Comparison of ENCODE assay signal across 1 cellular context in genomic region chr17:43216762-43217613, GRCh38.
A peak's percentile ranks its signal among the peaks of the same experiment; 100 is the strongest.
TF ChIP-seq lines count a peak whose summit lies in the region.

No MANE protein-coding gene starts in this region.

TF ChIP-seq in HepG2, 621 proteins besides CTCF, POLR2A, EP300 and RAD21 (continued from another document and continues in another):
- TF ChIP-seq SKIL (CRISPR knock-in tag; IDR thresholded peaks at IDR 0.05; ENCODE audit: borderline replicate concordance), result peak; percentile 66; the same call in 1 of the 2 replicates
- peak; percentile 39; the same call in 1 of the 2 replicates for TF ChIP-seq EEA1 (CRISPR knock-in tag; IDR thresholded peaks at IDR 0.05; ENCODE audit: borderline replicate concordance)
- no peak for TF ChIP-seq ONECUT2 (CRISPR knock-in tag; IDR thresholded peaks at IDR 0.05)
- TF ChIP-seq HMG20B (CRISPR knock-in tag; conservative IDR thresholded peaks at IDR 0.05), result 0 out of 2 replicates have a peak, but pooled peaks have one; percentile 40
- 0 out of 2 replicates have a peak, but pooled peaks have one; percentile 18 for TF ChIP-seq KDM2A (CRISPR knock-in tag; IDR thresholded peaks at IDR 0.05; ENCODE audit: borderline replicate concordance, low read depth)
- no peak for TF ChIP-seq ZNF616 (CRISPR knock-in tag; IDR thresholded peaks at IDR 0.05; ENCODE audit: low read depth)
- peak; percentile 88 for TF ChIP-seq ZNF800 (CRISPR knock-in tag; IDR thresholded peaks at IDR 0.05)
- no peak for TF ChIP-seq NPAS2 (CRISPR knock-in tag; IDR thresholded peaks at IDR 0.05; ENCODE audit: borderline replicate concordance)
- peak; percentile 94 for TF ChIP-seq HDAC2 (CRISPR knock-in tag; IDR thresholded peaks at IDR 0.05)
- no peak for TF ChIP-seq ZFAT (CRISPR knock-in tag; conservative IDR thresholded peaks at IDR 0.05)
- TF ChIP-seq CENPT (CRISPR knock-in tag; IDR thresholded peaks at IDR 0.05; ENCODE audit: low read depth), result no peak
- TF ChIP-seq POLR2AphosphoS5 (IDR thresholded peaks at IDR 0.05; ENCODE audit: low read depth, low read length), result peak; percentile 72
- peak; percentile 86 for TF ChIP-seq BRD4 (CRISPR knock-in tag; IDR thresholded peaks at IDR 0.05)
- TF ChIP-seq MAZ (IDR thresholded peaks at IDR 0.05; ENCODE audit: borderline replicate concordance, low read depth, low read length), result 0 out of 2 replicates have a peak, but pooled peaks have one; percentile 25
- TF ChIP-seq MAZ (CRISPR knock-in tag; IDR thresholded peaks at IDR 0.05; ENCODE audit: low read depth), result peak; percentile 67
- TF ChIP-seq ZKSCAN5 (CRISPR knock-in tag; IDR thresholded peaks at IDR 0.05), result 0 out of 2 replicates have a peak, but pooled peaks have one; percentile 36
- TF ChIP-seq THAP11 (CRISPR knock-in tag; IDR thresholded peaks at IDR 0.05), result peak; percentile 62
- peak; percentile 76 for TF ChIP-seq ZNF609 (CRISPR knock-in tag; IDR thresholded peaks at IDR 0.05; ENCODE audit: borderline replicate concordance)
- peak; percentile 51; the same call in 1 of the 2 replicates for TF ChIP-seq ZNF891 (CRISPR knock-in tag; IDR thresholded peaks at IDR 0.05)
- peak; percentile 63; the same call in 1 of the 2 replicates for TF ChIP-seq ZNF770 (CRISPR knock-in tag; IDR thresholded peaks at IDR 0.05)
- peak; percentile 82; the same call in 1 of the 2 replicates for TF ChIP-seq ZNF292 (CRISPR knock-in tag; IDR thresholded peaks at IDR 0.05; ENCODE audit: borderline replicate concordance, low read depth)
- TF ChIP-seq HIC2 (CRISPR knock-in tag; IDR thresholded peaks at IDR 0.05; ENCODE audit: low read depth), result peak; percentile 17; the same call in 1 of the 2 replicates
- peak; percentile 69 for TF ChIP-seq DRAP1 (CRISPR knock-in tag; IDR thresholded peaks at IDR 0.05)
- peak; percentile 60 for TF ChIP-seq ZEB1 (IDR thresholded peaks at IDR 0.05; ENCODE audit: insufficient replicate concordance, low read depth)
- no peak for TF ChIP-seq ZBTB37 (CRISPR knock-in tag; IDR thresholded peaks at IDR 0.05)
- no peak for TF ChIP-seq RELA (CRISPR knock-in tag; IDR thresholded peaks at IDR 0.05)
- TF ChIP-seq ZNF547 (CRISPR knock-in tag; IDR thresholded peaks at IDR 0.05), result 0 out of 2 replicates have a peak, but pooled peaks have one; percentile 35
- TF ChIP-seq KAT7 (CRISPR knock-in tag; IDR thresholded peaks at IDR 0.05; ENCODE audit: borderline replicate concordance), result peak; percentile 78; the same call in 1 of the 2 replicates
- no peak for TF ChIP-seq ATF7 (IDR thresholded peaks at IDR 0.05)
- TF ChIP-seq ATF7 (CRISPR knock-in tag; IDR thresholded peaks at IDR 0.05), result peak; percentile 21; the same call in 1 of the 2 replicates
- peak; percentile 88; the same call in 1 of the 2 replicates for TF ChIP-seq ZNF710 (CRISPR knock-in tag; IDR thresholded peaks at IDR 0.05; ENCODE audit: borderline replicate concordance)
- TF ChIP-seq ZBTB21 (CRISPR knock-in tag; IDR thresholded peaks at IDR 0.05), result no peak; the same call in 1 of the 2 replicates
- TF ChIP-seq KLF11 (CRISPR knock-in tag; IDR thresholded peaks at IDR 0.05), result no peak; the same call in 1 of the 2 replicates
- peak; percentile 73; the same call in 1 of the 2 replicates for TF ChIP-seq NR0B2 (CRISPR knock-in tag; IDR thresholded peaks at IDR 0.05)
- TF ChIP-seq PHF8 (CRISPR knock-in tag; IDR thresholded peaks at IDR 0.05), result peak; percentile 49
- TF ChIP-seq SIN3B (IDR thresholded peaks at IDR 0.05; ENCODE audit: low read length), result peak; percentile 36; the same call in 1 of the 2 replicates
- no peak; the same call in none of the 2 replicates for TF ChIP-seq NKX3-1 (CRISPR knock-in tag; IDR thresholded peaks at IDR 0.05)
- TF ChIP-seq SP1 (IDR thresholded peaks at IDR 0.05), result no peak
- TF ChIP-seq SP1 (CRISPR knock-in tag; IDR thresholded peaks at IDR 0.05), result no peak
- no peak for TF ChIP-seq ADNP (CRISPR knock-in tag; IDR thresholded peaks at IDR 0.05)
- TF ChIP-seq ZSCAN20 (CRISPR knock-in tag; IDR thresholded peaks at IDR 0.05; ENCODE audit: borderline replicate concordance), result no peak
- TF ChIP-seq NFE2 (CRISPR knock-in tag; IDR thresholded peaks at IDR 0.05), result no peak
- peak; percentile 99 for TF ChIP-seq HNF1B (CRISPR knock-in tag; IDR thresholded peaks at IDR 0.05)
- TF ChIP-seq SP140L (CRISPR knock-in tag; IDR thresholded peaks at IDR 0.05; ENCODE audit: borderline replicate concordance), result peak; percentile 89; the same call in 1 of the 2 replicates
- no peak for TF ChIP-seq NFE2L1 (CRISPR knock-in tag; IDR thresholded peaks at IDR 0.05; ENCODE audit: borderline replicate concordance)
